In genomic region chr1:183247066-183247465, GRCh38 we compare ENCODE assay signal across 33 cellular contexts.
"Had no signal": no experiment of that assay in that cellular context is flagged by ENCODE, and none has a peak within 500 bp of the region (broad histone marks: within the 10 kb centered on the region; RNA-seq: fewer than 3 reads in every experiment).

No MANE protein-coding gene starts in this region.

- H3K4me3 Mint-ChIP-seq: activated CD8-positive, alpha-beta T cell treated with anti-CD3 and anti-CD28 coated beads for 36 hours; activated naive CD4-positive, alpha-beta T cell treated with anti-CD3 and anti-CD28 coated beads for 36 hours; activated naive CD4-positive, alpha-beta T cell treated with anti-CD3 and anti-CD28 coated beads, Interleukin-2, amount 50 U/mL, for 24 hours; activated naive CD8-positive, alpha-beta T cell treated with anti-CD3 and anti-CD28 coated beads for 36 hours; activated naive CD8-positive, alpha-beta T cell treated with anti-CD3 and anti-CD28 coated beads, Interleukin-2, amount 50 U/mL, for 24 hours; activated T-helper 1 cell treated with anti-CD3 and anti-CD28 coated beads, Interleukin-12 subunit alpha, Interleukin-12 subunit beta, Interleukin-2, Interleukin-4 antibody, amounts not matched to agents 30 ng/mL and 10 ng/mL and 1 ng/mL, durations not matched to agents 14 hours and 24 hours and 36 hours; endodermal cell had no signal

- H3K4me1 Mint-ChIP-seq: activated naive CD4-positive, alpha-beta T cell treated with anti-CD3 and anti-CD28 coated beads, Interleukin-2, amount 50 U/mL, for 24 hours; activated naive CD8-positive, alpha-beta T cell treated with anti-CD3 and anti-CD28 coated beads for 36 hours; activated naive CD8-positive, alpha-beta T cell treated with anti-CD3 and anti-CD28 coated beads, Interleukin-2, amount 50 U/mL, for 24 hours; endodermal cell had no signal

- DNase-seq: activated CD4-positive, alpha-beta T cell treated with anti-CD3 and anti-CD28 coated beads for 4 hours; activated CD4-positive, alpha-beta T cell treated with anti-CD3 and anti-CD28 coated beads, Interleukin-2, amount 50 U/mL, for 1 hour; activated CD4-positive, alpha-beta T cell treated with anti-CD3 and anti-CD28 coated beads, Interleukin-2, amount 50 U/mL, for 48 hours; activated CD4-positive, CD25-positive, alpha-beta regulatory T cell; activated CD4-positive, CD25-positive, alpha-beta regulatory T cell treated with anti-CD3 and anti-CD28 coated beads, Interleukin-2, amount 50 U/mL, for 72 hours; activated CD8-positive, alpha-beta memory T cell treated with anti-CD3 and anti-CD28 coated beads for 24 hours; activated CD8-positive, alpha-beta T cell treated with anti-CD3 and anti-CD28 coated beads for 36 hours; activated effector memory CD4-positive, alpha-beta T cell treated with anti-CD3 and anti-CD28 coated beads, Interleukin-2, amount 50 U/mL, for 16 hours; activated naive CD4-positive, alpha-beta T cell treated with anti-CD3 and anti-CD28 coated beads for 36 hours; activated naive CD8-positive, alpha-beta T cell treated with anti-CD3 and anti-CD28 coated beads for 36 hours; activated naive CD8-positive, alpha-beta T cell treated with anti-CD3 and anti-CD28 coated beads, Interleukin-2, amount 50 U/mL, for 24 hours; activated T-cell treated with anti-CD3 and anti-CD28 coated beads, Interleukin-2, amount 50 U/mL, for 1 hour; activated T-cell treated with anti-CD3 and anti-CD28 coated beads, Interleukin-2, amount 50 U/mL, for 48 hours; adrenal gland; amygdala; aorta; body of pancreas; central memory CD4-positive, alpha-beta T cell; cerebellar nuclear complex; colonic mucosa; effector memory CD4-positive, alpha-beta T cell; endodermal cell; erythroblast; gastrocnemius medialis; glutamatergic neuron; heart left ventricle; T-helper 2 cell had no signal

- H3K9me3 ChIP-seq: adrenal gland, body of pancreas, colonic mucosa, esophagus muscularis mucosa, gastrocnemius medialis, heart left ventricle had no signal

- H3K27ac Mint-ChIP-seq: activated CD8-positive, alpha-beta T cell treated with anti-CD3 and anti-CD28 coated beads for 36 hours; activated naive CD4-positive, alpha-beta T cell treated with anti-CD3 and anti-CD28 coated beads for 36 hours; activated naive CD4-positive, alpha-beta T cell treated with anti-CD3 and anti-CD28 coated beads, Interleukin-2, amount 50 U/mL, for 24 hours; activated naive CD8-positive, alpha-beta T cell treated with anti-CD3 and anti-CD28 coated beads for 36 hours; activated naive CD8-positive, alpha-beta T cell treated with anti-CD3 and anti-CD28 coated beads, Interleukin-2, amount 50 U/mL, for 24 hours; activated T-helper 1 cell treated with anti-CD3 and anti-CD28 coated beads, Interleukin-12 subunit alpha, Interleukin-12 subunit beta, Interleukin-2, Interleukin-4 antibody, amounts not matched to agents 30 ng/mL and 10 ng/mL and 1 ng/mL, durations not matched to agents 14 hours and 24 hours and 36 hours; activated T-helper 2 cell treated with anti-CD3 and anti-CD28 coated beads, Interferon-gamma antibody, Interleukin-2, Interleukin-4, amounts not matched to agents 10 μg/mL and 5 μg/mL and 100 μg/mL, durations not matched to agents 14 hours and 24 hours and 36 hours; endodermal cell had no signal

- H3K4me1 ChIP-seq: body of pancreas, colonic mucosa, foreskin keratinocyte had no signal

- H3K36me3 ChIP-seq: adrenal gland, cardiac muscle cell, colonic mucosa, gastrocnemius medialis, heart left ventricle had no signal

- H3K9me3 Mint-ChIP-seq: activated CD8-positive, alpha-beta T cell treated with anti-CD3 and anti-CD28 coated beads for 36 hours; activated naive CD4-positive, alpha-beta T cell treated with anti-CD3 and anti-CD28 coated beads for 36 hours; activated naive CD4-positive, alpha-beta T cell treated with anti-CD3 and anti-CD28 coated beads, Interleukin-2, amount 50 U/mL, for 24 hours; activated naive CD8-positive, alpha-beta T cell treated with anti-CD3 and anti-CD28 coated beads for 36 hours; activated naive CD8-positive, alpha-beta T cell treated with anti-CD3 and anti-CD28 coated beads, Interleukin-2, amount 50 U/mL, for 24 hours; activated T-helper 1 cell treated with anti-CD3 and anti-CD28 coated beads, Interleukin-12 subunit alpha, Interleukin-12 subunit beta, Interleukin-2, Interleukin-4 antibody, amounts not matched to agents 30 ng/mL and 10 ng/mL and 1 ng/mL, durations not matched to agents 14 hours and 24 hours and 36 hours; activated T-helper 2 cell treated with anti-CD3 and anti-CD28 coated beads, Interferon-gamma antibody, Interleukin-2, Interleukin-4, amounts not matched to agents 10 μg/mL and 5 μg/mL and 100 μg/mL, durations not matched to agents 14 hours and 24 hours and 36 hours had no signal

- H3K27me3 ChIP-seq: adrenal gland, body of pancreas, cardiac muscle cell, colonic mucosa, esophagus muscularis mucosa, foreskin keratinocyte, gastrocnemius medialis, heart left ventricle had no signal

- H3K27ac ChIP-seq: adrenal gland, body of pancreas, cardiac muscle cell, colonic mucosa, esophagus muscularis mucosa, foreskin keratinocyte, gastrocnemius medialis had no signal

- H3K36me3 Mint-ChIP-seq: activated naive CD4-positive, alpha-beta T cell treated with anti-CD3 and anti-CD28 coated beads, Interleukin-2, amount 50 U/mL, for 24 hours; activated naive CD8-positive, alpha-beta T cell treated with anti-CD3 and anti-CD28 coated beads for 36 hours had no signal

- ATAC-seq: activated CD8-positive, alpha-beta T cell treated with anti-CD3 and anti-CD28 coated beads for 36 hours; activated naive CD8-positive, alpha-beta T cell treated with anti-CD3 and anti-CD28 coated beads, Interleukin-2, amount 50 U/mL, for 24 hours; body of pancreas; foreskin keratinocyte; gastrocnemius medialis; heart left ventricle had no signal

- H3K4me3 ChIP-seq: adrenal gland, body of pancreas, cardiac muscle cell, colonic mucosa, esophagus muscularis mucosa, gastrocnemius medialis, heart left ventricle had no signal
